In genomic region chr16:30367349-30368009, GRCh38 we compare ENCODE assay signal across 6 cellular contexts. TPM values are rescaled to one million over a fixed set of nuclear protein-coding genes. Genes with fewer than 3 reads are reported as not detected.
DNase-seq lines count a peak whose midpoint lies in the region; ATAC-seq and TF ChIP-seq lines count a peak whose summit lies in the region.

No MANE protein-coding gene starts in this region.

- no peaks in the 10 kb centered on the region for H3K27me3 Mint-ChIP-seq in stimulated activated naive CD8-positive, alpha-beta T cell treated with anti-CD3 and anti-CD28 coated beads, Interleukin-15, amount 100 ng/mL, for 72 hours

- H3K27ac ChIP-seq in SK-N-SH (ENCODE audit: low read depth in 2 of 2, low read length in 1 of 2) = peak overlapping the region in 1 of 2 experiments; percentile 57; a peak in 1 of 4 replicates
- H3K27ac ChIP-seq in esophagus squamous epithelium = peak overlapping the region in 3 of 4 donors; percentile 80 to 98 (median 95)
- no peak overlapping the region for H3K27ac ChIP-seq in neuronal stem cell (replicated peaks; ENCODE audit: low read length)

- H4K91ac ChIP-seq in neuronal stem cell (ENCODE audit: low read depth, low read length, poor library complexity) = no peak overlapping the region

- H4K8ac ChIP-seq in neuronal stem cell (ENCODE audit: low read depth, low read length) = no peak overlapping the region

- H3K9me2 ChIP-seq in SK-N-SH = no peaks in the 10 kb centered on the region

- no peak overlapping the region for H2BK5ac ChIP-seq in neuronal stem cell (ENCODE audit: low read length)

- no peaks in the 10 kb centered on the region for H3K9me3 Mint-ChIP-seq in stimulated activated naive CD8-positive, alpha-beta T cell treated with anti-CD3 and anti-CD28 coated beads, Interleukin-15, amount 100 ng/mL, for 72 hours

- peak overlapping the region in 1 of 2 donors; percentile 48 for H3K27ac Mint-ChIP-seq in stimulated activated naive CD8-positive, alpha-beta T cell treated with anti-CD3 and anti-CD28 coated beads, Interleukin-15, amount 100 ng/mL, for 72 hours

- no peak overlapping the region for H2AK5ac ChIP-seq in neuronal stem cell (ENCODE audit: low read depth, low read length)

- H3K4me2 ChIP-seq in SK-N-SH = peak overlapping the region; percentile 97
- no peak overlapping the region for H3K4me2 ChIP-seq in neuronal stem cell (ENCODE audit: insufficient read depth, low read length, poor library complexity, severe bottlenecking)

- no peak overlapping the region for H3K23ac ChIP-seq in neuronal stem cell (ENCODE audit: low read depth, low read length, poor library complexity)

- CTCF ChIA-PET in SK-N-SH (lab: Yijun Ruan, JAX) = interaction anchor here (1.2 to 4.0 kb wide), 3 partner anchors 14 to 62 kb away, joined by 3 to 19 read pairs (median 3); partner anchors contain the start of genes CD2BP2 and DCTPP1
- CTCF ChIA-PET in HEK293T (lab: Yijun Ruan, JAX) = interaction anchor here (0.9 kb wide), 1 partner anchor 28 kb away, joined by 3 read pairs; no protein-coding TSS in a partner anchor

- peaks cover 10% of the 10 kb centered on the region for H3K79me1 ChIP-seq in neuronal stem cell (ENCODE audit: low read depth, low read length)

- H3K27me3 ChIP-seq in SK-N-SH (ENCODE audit: insufficient read depth) (no peaks in the 10 kb centered on the region), esophagus squamous epithelium (no peaks in the 10 kb centered on the region), neuronal stem cell (ENCODE audit: control insufficient read depth in 3 of 3, insufficient read depth in 3 of 3, low read depth in 1 of 3, low read length in 3 of 3) (no peaks in the 10 kb centered on the region)

- no peak for TF ChIP-seq EP300 in SK-N-SH (IDR thresholded peaks at IDR 0.05; ENCODE audit: borderline replicate concordance in 1 of 2, low read depth in 1 of 2, low read length in 1 of 2)

- H2AFZ ChIP-seq in SK-N-SH (ENCODE audit: low read depth) (no peak overlapping the region), neuronal stem cell (ENCODE audit: low read length) (no peak overlapping the region)

- H2BK120ac ChIP-seq in neuronal stem cell (ENCODE audit: low read depth, low read length) = no peak overlapping the region

- H2BK15ac ChIP-seq in neuronal stem cell (ENCODE audit: low read length) = no peak overlapping the region

- peaks cover 13 to 22% of the 10 kb centered on the region in 2 experiments for H3K36me3 ChIP-seq in SK-N-SH (replicated peaks in 1 of 2; ENCODE audit: control insufficient read depth in 1 of 2, insufficient read depth in 2 of 2, low read length in 1 of 2)
- peaks cover 0 to 44% (median 9%) of the 10 kb centered on the region in 3 donors for H3K36me3 ChIP-seq in esophagus squamous epithelium
- H3K36me3 ChIP-seq in neuronal stem cell (replicated peaks in 1 of 2; ENCODE audit: control insufficient read depth in 2 of 2, insufficient read depth in 2 of 2, low read length in 2 of 2) = peaks cover 4 to 39% of the 10 kb centered on the region in 2 donors

- H3K14ac ChIP-seq in neuronal stem cell (ENCODE audit: low read length) = no peak overlapping the region

- TF ChIP-seq POLR2A in esophagus squamous epithelium (IDR thresholded peaks at IDR 0.05) = no peak

- H3K4me3 ChIP-seq in SK-N-SH (ENCODE audit: low read depth in 2 of 2, low read length in 1 of 2) (peak overlapping the region; percentile 74 to 87), esophagus squamous epithelium (peak overlapping the region; percentile 64 to 94 (median 74)), neuronal stem cell (ENCODE audit: low read length in 2 of 2) (peak overlapping the region in 1 of 2 donors; percentile 82)

- intact Hi-C loops in esophagus squamous epithelium (cut with DNase I) = no loop called here

- H4K20me1 ChIP-seq in SK-N-SH (ENCODE audit: insufficient read depth) = peaks cover 56% of the 10 kb centered on the region

- ATAC-seq in SK-N-SH treated with all-trans-retinoic acid at 6 μM for 48 hours = no peak
- no peak for ATAC-seq in stimulated activated naive CD8-positive, alpha-beta T cell treated with anti-CD3 and anti-CD28 coated beads, Interleukin-15, amount 100 ng/mL, for 72 hours

- H3K4me1 Mint-ChIP-seq in stimulated activated naive CD8-positive, alpha-beta T cell treated with anti-CD3 and anti-CD28 coated beads, Interleukin-15, amount 100 ng/mL, for 72 hours = peaks cover 49% of the 10 kb centered on the region

- H3K9me3 ChIP-seq in SK-N-SH (no peaks in the 10 kb centered on the region), esophagus squamous epithelium (no peaks in the 10 kb centered on the region), neuronal stem cell (replicated peaks in 1 of 2; ENCODE audit: control insufficient read depth in 2 of 2, insufficient read depth in 1 of 2, low read depth in 1 of 2, low read length in 2 of 2) (no peaks in the 10 kb centered on the region)

- TF ChIP-seq RAD21 in SK-N-SH (IDR thresholded peaks at IDR 0.05; ENCODE audit: low read length) = no peak

- no peak overlapping the region for H3K4ac ChIP-seq in neuronal stem cell (ENCODE audit: low read length)

- H2BK12ac ChIP-seq in neuronal stem cell (ENCODE audit: low read length) = no peak overlapping the region

- peaks cover 74% of the 10 kb centered on the region for H3K79me2 ChIP-seq in SK-N-SH (ENCODE audit: insufficient read depth)

- 85% methylated on average over 10 of the region's 10 CpGs for WGBS in SK-N-SH (ENCODE audit: low lambda C conversion rate)
- WGBS in esophagus squamous epithelium, 2 donors = 66 to 69% methylated on average over 10 of the region's 10 CpGs
- WGBS in neuronal stem cell (ENCODE audit: extremely low coverage in 2 of 2, insufficient read length in 2 of 2, insufficient replicate concordance in 1 of 2), 2 donors = no CpG with 5 or more reads among the region's 10 CpGs

- H3K4me1 ChIP-seq in SK-N-SH (ENCODE audit: control insufficient read depth in 1 of 2, insufficient read depth in 2 of 2, low read depth in 1 of 2, low read length in 1 of 2) (peaks cover 4 to 34% of the 10 kb centered on the region in 2 experiments; a peak in 3 of 4 replicates), esophagus squamous epithelium (peaks cover 19 to 60% (median 34%) of the 10 kb centered on the region in 3 donors), neuronal stem cell (ENCODE audit: control insufficient read depth in 2 of 2, insufficient read depth in 1 of 2, low read depth in 1 of 2, low read length in 2 of 2) (peaks cover 19 to 23% of the 10 kb centered on the region in 2 donors)

- no peak for DNase-seq in SK-N-SH
- DNase-seq in esophagus squamous epithelium (lab: John Stamatoyannopoulos, UW) = no peak
- no peak for DNase-seq in stimulated activated naive CD8-positive, alpha-beta T cell treated with anti-CD3 and anti-CD28 coated beads, Interleukin-15, amount 100 ng/mL, for 72 hours
- DNase-seq in neuronal stem cell (ENCODE audit: low spot score) = no peak
- no peak for DNase-seq in HEK293T (ENCODE audit: extremely low spot score)

- H3K9ac ChIP-seq in SK-N-SH (peak overlapping the region; percentile 80), neuronal stem cell (ENCODE audit: low read depth, low read length, poor library complexity) (no peak overlapping the region)

- no peak for TF ChIP-seq CTCF in SK-N-SH (IDR thresholded peaks at IDR 0.05)
- TF ChIP-seq CTCF in esophagus squamous epithelium (IDR thresholded peaks at IDR 0.05) = no peak

- POLR2A ChIA-PET in SK-N-SH (lab: Yijun Ruan, JAX) (interaction anchor here (0.8 to 1.1 kb wide), 2 partner anchors 11 to 12 kb away, joined by 3 read pairs; partner anchors contain the start of gene CD2BP2), HEK293T (lab: Yijun Ruan, JAX) (interaction anchor here (0.6 to 6.0 kb wide), 5 partner anchors 9 to 40 kb away, joined by 4 to 95 read pairs (median 6); partner anchors contain the start of genes CD2BP2, ZNF48 and ZNF771)

- H3F3A ChIP-seq in SK-N-SH (replicated peaks; ENCODE audit: insufficient read depth) = peaks cover 7% of the 10 kb centered on the region

- no peak overlapping the region for H3K18ac ChIP-seq in neuronal stem cell (ENCODE audit: low read length)

- peak overlapping the region; percentile 80 to 97 for H3K4me3 Mint-ChIP-seq in stimulated activated naive CD8-positive, alpha-beta T cell treated with anti-CD3 and anti-CD28 coated beads, Interleukin-15, amount 100 ng/mL, for 72 hours

TF ChIP-seq in SK-N-SH, 30 proteins besides CTCF, POLR2A, EP300 and RAD21 (continues in another document):
- TF ChIP-seq EZH2phosphoT487 (IDR thresholded peaks at IDR 0.05; ENCODE audit: borderline replicate concordance, low read depth) = no peak

TF ChIP-seq in SK-N-SH treated with all-trans-retinoic acid at 6 μM for 48 hours, 23 proteins besides CTCF, POLR2A, EP300 and RAD21 (continues in another document):
- TF ChIP-seq TCF4 (CRISPR knock-in tag; IDR thresholded peaks at IDR 0.05; ENCODE audit: borderline replicate concordance) = no peak

TF ChIP-seq in HEK293T, 16 proteins besides CTCF, POLR2A, EP300 and RAD21 (continues in another document):
- no peak for TF ChIP-seq SUZ12 (IDR thresholded peaks at IDR 0.05)

RNA-seq across cellular contexts. Expression of gene TBC1D10B, which starts 2.8 kb away (rescaled TPM):
- 15.7 and 20.5 TPM in 2 replicates for polyA plus RNA-seq in SK-N-SH (2012; rRNA removed)
- 9.0 and 13.6 TPM in 2 replicates for polyA plus RNA-seq in SK-N-SH (2012; cell fraction: cytosol; rRNA removed)
- polyA plus RNA-seq in SK-N-SH (2012; cell fraction: nucleus; rRNA removed) = 41.2 and 55.4 TPM in 2 replicates
- 10 to 100 TPM; 21.9 to 33.9 (median 26.1) TPM for total RNA-seq in esophagus squamous epithelium
- polyA plus RNA-seq in neuronal stem cell (2013, experiment 1 of 2) = 18.4 TPM
- 16.8 TPM for polyA plus RNA-seq in neuronal stem cell (2013, experiment 2 of 2)

RNA-seq across cellular contexts. Expression of gene MYL11, which starts 7.1 kb away (rescaled TPM):
- 0.23 TPM in 1 of 2 replicates, not detected in the other for polyA plus RNA-seq in SK-N-SH (2012; rRNA removed)
- not detected in 2 replicates for polyA plus RNA-seq in SK-N-SH (2012; cell fraction: cytosol; rRNA removed)
- 0.08 and 0.65 TPM in 2 replicates for polyA plus RNA-seq in SK-N-SH (2012; cell fraction: nucleus; rRNA removed)
- total RNA-seq in esophagus squamous epithelium = not detected
- polyA plus RNA-seq in neuronal stem cell (2013, experiment 1 of 2) = 4.7 TPM
- polyA plus RNA-seq in neuronal stem cell (2013, experiment 2 of 2) = 4.6 TPM

RNA-seq across cellular contexts. Expression of gene CD2BP2, which starts 12.4 kb away (rescaled TPM):
- polyA plus RNA-seq in SK-N-SH (2012; rRNA removed) = 80.8 and 85.3 TPM in 2 replicates
- polyA plus RNA-seq in SK-N-SH (2012; cell fraction: cytosol; rRNA removed) = 64.7 and 70.5 TPM in 2 replicates
- polyA plus RNA-seq in SK-N-SH (2012; cell fraction: nucleus; rRNA removed) = 202 and 222 TPM in 2 replicates
- 10 to 100 TPM; 21.9 to 38.0 (median 28.5) TPM for total RNA-seq in esophagus squamous epithelium
- 31.1 TPM for polyA plus RNA-seq in neuronal stem cell (2013, experiment 1 of 2)
- 30.6 TPM for polyA plus RNA-seq in neuronal stem cell (2013, experiment 2 of 2)

RNA-seq across cellular contexts. Expression of gene SEPTIN1, which starts 14.9 kb away (rescaled TPM):
- polyA plus RNA-seq in SK-N-SH (2012; rRNA removed) = 0.13 and 0.25 TPM in 2 replicates
- polyA plus RNA-seq in SK-N-SH (2012; cell fraction: cytosol; rRNA removed) = 0.35 and 0.43 TPM in 2 replicates
- polyA plus RNA-seq in SK-N-SH (2012; cell fraction: nucleus; rRNA removed) = 0.76 and 0.94 TPM in 2 replicates
- total RNA-seq in esophagus squamous epithelium = 1 to 10 TPM; 1.2 to 7.1 (median 2.7) TPM
- 3.9 TPM for polyA plus RNA-seq in neuronal stem cell (2013, experiment 1 of 2)
- 3.4 TPM for polyA plus RNA-seq in neuronal stem cell (2013, experiment 2 of 2)

RNA-seq across cellular contexts. Expression of gene ZNF48, which starts 27.7 kb away (rescaled TPM):
- polyA plus RNA-seq in SK-N-SH (2012; rRNA removed) = 7.9 and 8.8 TPM in 2 replicates
- polyA plus RNA-seq in SK-N-SH (2012; cell fraction: cytosol; rRNA removed) = 7.3 and 7.6 TPM in 2 replicates
- 14.8 and 17.0 TPM in 2 replicates for polyA plus RNA-seq in SK-N-SH (2012; cell fraction: nucleus; rRNA removed)
- 1 to 10 TPM; 2.8 to 5.9 (median 4.5) TPM for total RNA-seq in esophagus squamous epithelium
- 22.2 TPM for polyA plus RNA-seq in neuronal stem cell (2013, experiment 1 of 2)
- 21.3 TPM for polyA plus RNA-seq in neuronal stem cell (2013, experiment 2 of 2)
